In genomic region chr20:21503345-21503744, GRCh38 we compare ENCODE assay signal across 9 cellular contexts. TPM values are rescaled to one million over a fixed set of nuclear protein-coding genes. Genes with fewer than 3 reads are reported as not detected.
A peak's percentile ranks its signal among the peaks of the same experiment; 100 is the strongest.
DNase-seq lines count a peak whose midpoint lies in the region; ATAC-seq and TF ChIP-seq lines count a peak whose summit lies in the region.
"Had no signal": no experiment of that assay in that cellular context is flagged by ENCODE, and none has a peak within 500 bp of the region (broad histone marks: within the 10 kb centered on the region; RNA-seq: fewer than 3 reads in every experiment).

No MANE protein-coding gene starts in this region.

- H3K27me3 ChIP-seq in effector memory CD4-positive, alpha-beta T cell (replicated peaks; ENCODE audit: control insufficient read depth, insufficient read depth, low read length, poor library complexity, severe bottlenecking), result peaks cover 34% of the 10 kb centered on the region
- peaks cover 9 to 82% of the 10 kb centered on the region in 2 donors for H3K27me3 ChIP-seq in tibial artery

- TF ChIP-seq CTCF in AG09309 (IDR thresholded peaks at IDR 0.05; ENCODE audit: control insufficient read depth, insufficient read depth, low read depth, low read length, missing control alignments), result no peak
- TF ChIP-seq CTCF in tibial artery (IDR thresholded peaks at IDR 0.05), result no peak

- no peak overlapping the region for H3K27ac Mint-ChIP-seq in activated CD4-positive, alpha-beta memory T cell treated with anti-CD3 and anti-CD28 coated beads, Interleukin-2, amount 10 ng/mL, durations not matched to agents 7 days and 5 days

- H3K9me3 ChIP-seq in effector memory CD4-positive, alpha-beta T cell (ENCODE audit: control insufficient read depth, low read length), result no peaks in the 10 kb centered on the region
- H3K9me3 ChIP-seq in tibial artery, result no peaks in the 10 kb centered on the region

- H3K4me3 Mint-ChIP-seq in activated CD4-positive, alpha-beta memory T cell treated with anti-CD3 and anti-CD28 coated beads, Interleukin-2, amount 10 ng/mL, durations not matched to agents 7 days and 5 days, result no peak overlapping the region

- POLR2A ChIA-PET in activated CD4-positive, alpha-beta memory T cell treated with anti-CD3 and anti-CD28 coated beads, Interleukin-2, amount 10 ng/mL, durations not matched to agents 7 days and 5 days (lab: Charles Lee), result interaction anchor here (0.7 to 3.5 kb wide), 3 partner anchors 200 to 402 kb away, joined by 3 to 10 read pairs (median 7); partner anchors contain the start of gene XRN2

- H3K4me3 ChIP-seq in AG09309 (ENCODE audit: control insufficient read depth, low read depth, low read length) (no peak overlapping the region), tibial artery (no peak overlapping the region)
- H3K4me3 ChIP-seq in effector memory CD4-positive, alpha-beta T cell (ENCODE audit: insufficient read depth, low read depth, low read length, poor library complexity, severe bottlenecking), result no peak overlapping the region

- no peaks in the 10 kb centered on the region for H3K36me3 Mint-ChIP-seq in activated CD4-positive, alpha-beta memory T cell treated with anti-CD3 and anti-CD28 coated beads, Interleukin-2, amount 10 ng/mL, durations not matched to agents 7 days and 5 days (ENCODE audit: low read depth)

- peak; percentile 95 for ATAC-seq in GM19351 (IDR thresholded peaks at IDR 0.05; ENCODE audit: unreplicated experiment)
- ATAC-seq in HG03103 (IDR thresholded peaks at IDR 0.05; ENCODE audit: low read depth, unreplicated experiment), result peak; percentile 85

- H3K27ac ChIP-seq in effector memory CD4-positive, alpha-beta T cell (ENCODE audit: insufficient read depth, low read length, poor library complexity, severe bottlenecking), result no peak overlapping the region
- no peak overlapping the region for H3K27ac ChIP-seq in tibial artery

- H3K9me3 Mint-ChIP-seq in activated CD4-positive, alpha-beta memory T cell treated with anti-CD3 and anti-CD28 coated beads, Interleukin-2, amount 10 ng/mL, durations not matched to agents 7 days and 5 days, result no peaks in the 10 kb centered on the region

- H3K4me1 Mint-ChIP-seq in activated CD4-positive, alpha-beta memory T cell treated with anti-CD3 and anti-CD28 coated beads, Interleukin-2, amount 10 ng/mL, durations not matched to agents 7 days and 5 days, result peaks cover 25% of the 10 kb centered on the region

- CTCF ChIA-PET in activated CD4-positive, alpha-beta memory T cell treated with anti-CD3 and anti-CD28 coated beads, Interleukin-2, amount 10 ng/mL, durations not matched to agents 7 days and 5 days (lab: Charles Lee), result interaction anchor here (0.6 to 7.3 kb wide), 6 partner anchors 69 to 666 kb away, joined by 3 to 209 read pairs (median 4); no protein-coding TSS in a partner anchor

- peaks cover 11% of the 10 kb centered on the region for H3K4me1 ChIP-seq in effector memory CD4-positive, alpha-beta T cell (ENCODE audit: control insufficient read depth, insufficient read depth, low read length, poor library complexity, severe bottlenecking)
- peaks cover 0 to 24% (median 17%) of the 10 kb centered on the region in 4 donors for H3K4me1 ChIP-seq in tibial artery

- intact Hi-C loops in tibial artery (cut with DNase I; ENCODE audit: low total_unique reads), result no loop called here

- DNase-seq in AG09309 (ENCODE audit: low read depth) (peak; percentile 23), NCI-H1694 treated with DMSO at 0.1 percent for 48 hours (lab: John Stamatoyannopoulos, UW) (no peak), NCI-H187 (lab: John Stamatoyannopoulos, UW) (no peak), tibial artery (no peak)
- DNase-seq in activated CD4-positive, alpha-beta memory T cell treated with anti-CD3 and anti-CD28 coated beads, Interleukin-2, amount 10 ng/mL, durations not matched to agents 7 days and 5 days, result peak; percentile 45
- DNase-seq in effector memory CD4-positive, alpha-beta T cell, result no peak

- H3K36me3 ChIP-seq in effector memory CD4-positive, alpha-beta T cell (ENCODE audit: control insufficient read depth, insufficient read depth, low read length), result no peaks in the 10 kb centered on the region
- no peaks in the 10 kb centered on the region for H3K36me3 ChIP-seq in tibial artery

- peaks cover 38% of the 10 kb centered on the region for H3K27me3 Mint-ChIP-seq in activated CD4-positive, alpha-beta memory T cell treated with anti-CD3 and anti-CD28 coated beads, Interleukin-2, amount 10 ng/mL, durations not matched to agents 7 days and 5 days

RNA-seq across cellular contexts. Expression of gene NKX2-2, which starts 10.5 kb away (rescaled TPM):
- not detected for total RNA-seq in activated CD4-positive, alpha-beta memory T cell treated with anti-CD3 and anti-CD28 coated beads, Interleukin-2, amount 10 ng/mL, durations not matched to agents 7 days and 5 days
- total RNA-seq: T-helper 2 cell treated with Interferon-gamma antibody and Interleukin-4, amounts not matched to agents 100 ng/mL and 5 ng/mL, for 36 hours had no signal

Comparison
In these comparisons a context has a peak if more than half of its experiments do, and no peak if none do; other contexts are left out.
1. DNase-seq: peak in AG09309 (single experiment) and activated CD4-positive, alpha-beta memory T cell treated with anti-CD3 and anti-CD28 coated beads, Interleukin-2, amount 10 ng/mL, durations not matched to agents 7 days and 5 days (single experiment); none in effector memory CD4-positive, alpha-beta T cell (0 of 3), NCI-H1694 treated with DMSO at 0.1 percent for 48 hours (single experiment), NCI-H187 (0 of 2) and tibial artery (0 of 2).